In the genomic region with DNA sequence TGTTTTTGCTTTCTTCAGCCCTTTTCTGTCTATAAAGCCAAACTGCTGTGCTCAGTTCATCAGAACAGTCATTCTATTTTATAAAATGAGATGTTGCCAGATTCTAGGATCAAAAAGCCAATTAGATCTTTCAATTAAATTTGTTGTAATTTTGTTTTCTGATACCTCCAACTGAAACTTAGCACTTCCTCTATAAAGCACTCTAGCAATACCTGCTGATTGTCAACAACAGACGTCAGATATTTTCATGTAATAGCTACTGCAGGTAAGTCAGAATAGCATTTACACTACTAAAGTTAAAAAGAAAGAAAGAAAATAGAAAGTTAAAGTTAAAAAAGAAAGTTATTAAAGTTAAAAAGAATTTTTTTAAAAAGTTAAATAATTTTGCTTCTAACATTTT, we compare ENCODE assay signal across 18 cellular contexts. TPM values are rescaled to one million over a fixed set of nuclear protein-coding genes. Genes with fewer than 3 reads are reported as not detected.
DNase-seq lines count a peak whose midpoint lies in the region; ATAC-seq, FAIRE-seq and TF ChIP-seq lines count a peak whose summit lies in the region.
"Had no signal": no experiment of that assay in that cellular context is flagged by ENCODE, and none has a peak within 500 bp of the region (broad histone marks: within the 10 kb centered on the region; RNA-seq: fewer than 3 reads in every experiment).

No MANE protein-coding gene starts in this region.

- H3K9me3 Mint-ChIP-seq in IgD-negative memory B cell = peaks cover 5 to 16% (median 10%) of the 10 kb centered on the region in 3 donors

- CTCF ChIA-PET in H1 (lab: Charles Lee; ENCODE audit: partially characterized antibody) = interaction anchor here (0.9 to 2.7 kb wide), 7 partner anchors 13 to 80 kb away, joined by 3 to 13 read pairs (median 5); no protein-coding TSS in a partner anchor

- no peak overlapping the region for H4K91ac ChIP-seq in H1 (replicated peaks; ENCODE audit: insufficient read length, low read length)

- H4K8ac ChIP-seq in H1 (ENCODE audit: extremely low read depth, insufficient read depth, low read length) = no peak overlapping the region; the same call in 1 of the 2 replicates

- no peaks in the 10 kb centered on the region for H4K20me1 ChIP-seq in H1 (replicated peaks in 1 of 2; ENCODE audit: control insufficient read depth in 1 of 2, insufficient read depth in 2 of 2, low read length in 2 of 2)

- H3K56ac ChIP-seq in H1 (replicated peaks; ENCODE audit: insufficient read length, low read depth, low read length) = no peak overlapping the region

- H2AK5ac ChIP-seq in H1 (ENCODE audit: low read depth, low read length) = no peak overlapping the region

- H4K5ac ChIP-seq in H1 (ENCODE audit: insufficient read length, low read depth, low read length) = peak overlapping the region; percentile 83

- no peak for TF ChIP-seq RAD21 in H1 (IDR thresholded peaks at IDR 0.05 in 1 of 2, conservative IDR thresholded peaks at IDR 0.05 in 1 of 2; ENCODE audit: low read depth in 2 of 2, low read length in 2 of 2)

- H3K4me1 ChIP-seq in H1 (replicated peaks in 1 of 4; ENCODE audit: control insufficient read depth in 3 of 4, insufficient read depth in 4 of 4, low read length in 3 of 4) (peaks cover 5 to 35% (median 18%) of the 10 kb centered on the region in 4 experiments; a peak in 6 of 7 replicates), small intestine (ENCODE audit: control insufficient read depth in 2 of 2, insufficient read depth in 1 of 2, low read depth in 1 of 2, low read length in 1 of 2) (no peaks in the 10 kb centered on the region)

- H3K23me2 ChIP-seq in H1 (ENCODE audit: low read depth, low read length) = peaks cover 10% of the 10 kb centered on the region

- peaks cover 4% of the 10 kb centered on the region for H3K36me3 Mint-ChIP-seq in IgD-negative memory B cell
- H3K36me3 Mint-ChIP-seq: CD4-positive, CD25-positive, alpha-beta regulatory T cell had no signal

- no peak for TF ChIP-seq POLR2A in H1 (IDR thresholded peaks at IDR 0.05; ENCODE audit: control extremely low read depth in 1 of 2, low read depth in 2 of 2, low read length in 2 of 2)

- no peak overlapping the region; the same call in 1 of the 2 replicates for H3K18ac ChIP-seq in H1 (ENCODE audit: extremely low read depth, low read length)

- POLR2A ChIA-PET in H1 (lab: Charles Lee; ENCODE audit: partially characterized antibody) = interaction anchor here (0.7 to 2.0 kb wide), 13 partner anchors 7 to 74 kb away, joined by 3 to 13 read pairs (median 5); no protein-coding TSS in a partner anchor

- H3K36me3 ChIP-seq in H1 (ENCODE audit: control insufficient read depth in 2 of 4, insufficient read depth in 4 of 4, low read length in 3 of 4) (no peaks in the 10 kb centered on the region), small intestine (ENCODE audit: control insufficient read depth in 2 of 2, insufficient read depth in 2 of 2, low read length in 2 of 2) (no peaks in the 10 kb centered on the region)

- no peaks in the 10 kb centered on the region for H3K27me3 ChIP-seq in H1 (replicated peaks in 1 of 4; ENCODE audit: control insufficient read depth in 3 of 4, extremely low read depth in 1 of 4, insufficient read depth in 3 of 4, low read length in 3 of 4)
- H3K27me3 ChIP-seq in small intestine (ENCODE audit: control insufficient read depth in 2 of 2, insufficient read depth in 2 of 2, low read length in 2 of 2) = no peaks in the 10 kb centered on the region

- no peak overlapping the region for H2BK120ac ChIP-seq in H1 (replicated peaks; ENCODE audit: low read depth, low read length)

- H3K4me3 ChIP-seq in H1 (ENCODE audit: extremely low read depth in 1 of 4, insufficient read depth in 2 of 4, low read depth in 3 of 4, low read length in 4 of 4) (peak overlapping the region in 1 of 4 experiments; percentile 21; a peak in 1 of 8 replicates), small intestine (ENCODE audit: low read depth in 1 of 2, low read length in 2 of 2) (no peak overlapping the region)
- H3K4me3 ChIP-seq: GM23248 had no signal

- H3K4me3 Mint-ChIP-seq in IgD-negative memory B cell = peak overlapping the region; percentile 10 to 81 (median 66)
- H3K4me3 Mint-ChIP-seq: CD4-positive, CD25-positive, alpha-beta regulatory T cell; HFFc6 had no signal

- H3K4me2 ChIP-seq in H1 (ENCODE audit: insufficient read depth in 1 of 2, low read depth in 2 of 2, low read length in 2 of 2) = peak overlapping the region in 1 of 2 experiments; percentile 71; a peak in 3 of 4 replicates
- H3K4me2 ChIP-seq: SK-N-SH had no signal

- no peak overlapping the region for H2BK15ac ChIP-seq in H1 (ENCODE audit: low read length)

- no peaks in the 10 kb centered on the region for H3K27me3 Mint-ChIP-seq in IgD-negative memory B cell

- H3K9ac ChIP-seq in H1 (replicated peaks in 1 of 4; ENCODE audit: extremely low read depth in 1 of 4, low read depth in 3 of 4, low read length in 3 of 4) = no peak overlapping the region; a peak in 1 of 7 replicates
- H3K9ac ChIP-seq: GM23248, SK-N-SH had no signal

- no peak for ATAC-seq in GM21367 (IDR thresholded peaks at IDR 0.05; ENCODE audit: unreplicated experiment)
- no peak for ATAC-seq in left lobe of liver

- WGBS in H1 (ENCODE audit: extremely low coverage in 1 of 2, insufficient coverage in 1 of 2, insufficient read length in 1 of 2, insufficient replicate concordance in 2 of 2, low coverage in 1 of 2, low lambda C conversion rate in 2 of 2, missing lambda C conversion rate in 1 of 2), 2 experiments = 35% methylated on average over 1 of the region's 1 CpG; no CpG with 5 or more reads in 1 of the 2 experiments
- 54 to 70% (median 67%) methylated on average over 1 of the region's 1 CpG for WGBS in small intestine, 3 donors

- no peak overlapping the region for H3K23ac ChIP-seq in H1 (ENCODE audit: insufficient read length)

- no peak for TF ChIP-seq CTCF in H1 (IDR thresholded peaks at IDR 0.05; ENCODE audit: control extremely low read depth in 1 of 3, insufficient read depth in 1 of 3, low read depth in 1 of 3, low read length in 3 of 3)

- H3K27ac Mint-ChIP-seq in IgD-negative memory B cell = peak overlapping the region; percentile 89 to 93 (median 91)
- H3K27ac Mint-ChIP-seq: CD4-positive, CD25-positive, alpha-beta regulatory T cell; HFFc6 had no signal

- H3K9me3 ChIP-seq in H1 (ENCODE audit: insufficient read depth in 2 of 2, low read depth in 1 of 2, low read length in 1 of 2) (peaks cover 0 to 3% of the 10 kb centered on the region in 2 experiments; a peak in 2 of 4 replicates), small intestine (ENCODE audit: control insufficient read depth, low read depth) (no peaks in the 10 kb centered on the region)
- H3K9me3 ChIP-seq: SK-N-SH had no signal

- H3K4me1 Mint-ChIP-seq in IgD-negative memory B cell = peaks cover 55 to 67% (median 66%) of the 10 kb centered on the region in 3 donors

- H3K4ac ChIP-seq in H1 (replicated peaks; ENCODE audit: insufficient read length, low read depth, low read length) = no peak overlapping the region

- no peaks in the 10 kb centered on the region for H3K79me1 ChIP-seq in H1 (ENCODE audit: low read depth, low read length)

- H3K27ac ChIP-seq in H1 (ENCODE audit: low read depth, low read length) = no peak overlapping the region
- no peak overlapping the region for H3K27ac ChIP-seq in small intestine (ENCODE audit: low read depth in 1 of 2, low read length in 1 of 2)

- TF ChIP-seq EP300 in H1 (IDR thresholded peaks at IDR 0.05; ENCODE audit: borderline replicate concordance in 1 of 2, low read depth in 2 of 2, low read length in 2 of 2) = no peak

- H2AFZ ChIP-seq in H1 (ENCODE audit: low read length) = no peak overlapping the region
- H2AFZ ChIP-seq: GM23248 had no signal

- H2BK5ac ChIP-seq in H1 (ENCODE audit: low read depth, low read length) = no peak overlapping the region

- no peak overlapping the region for H3K14ac ChIP-seq in H1 (ENCODE audit: insufficient read length)

- H3K79me2 ChIP-seq in H1 (ENCODE audit: control insufficient read depth in 1 of 2, insufficient read depth in 2 of 2, low read length in 2 of 2) = peaks cover 40 to 95% of the 10 kb centered on the region in 2 experiments

- H2BK20ac ChIP-seq in H1 (ENCODE audit: low read length) = no peak overlapping the region

- H2BK12ac ChIP-seq in H1 (ENCODE audit: low read depth, low read length) = no peak overlapping the region; the same call in 1 of the 2 replicates

- DNase-seq in GM19239 (ENCODE audit: insufficient read length, low spot score) (no peak), H1 (ENCODE audit: low read depth in 1 of 2, low spot score in 2 of 2) (no peak), small intestine (no peak), left lobe of liver (ENCODE audit: low spot score) (no peak)
- no peak for DNase-seq in stimulated activated CD4-positive, alpha-beta T cell treated with anti-CD3 and anti-CD28 coated beads, Interleukin-4, amount 100 ng/mL, for 1 hour
- DNase-seq: CD4-positive, CD25-positive, alpha-beta regulatory T cell; DMS53; GM23248; HFFc6; Karpas-422; NCI-H1417; NCI-H1930; NCI-H2171; NCI-H82; Right ventricle myocardium superior; SK-N-SH had no signal

- FAIRE-seq in GM19239 (lab: Jason Lieb, UNC) (peak; percentile 47), H1 (lab: Jason Lieb, UNC) (no peak), small intestine (lab: Jason Lieb, UNC) (peak; percentile 19)

TF ChIP-seq in H1, 55 proteins besides CTCF, POLR2A, EP300 and RAD21 (continues in another document):
- TF ChIP-seq KDM4A (IDR thresholded peaks at IDR 0.05; ENCODE audit: low read depth, low read length, severe bottlenecking) = no peak
- TF ChIP-seq, protein P1, sequence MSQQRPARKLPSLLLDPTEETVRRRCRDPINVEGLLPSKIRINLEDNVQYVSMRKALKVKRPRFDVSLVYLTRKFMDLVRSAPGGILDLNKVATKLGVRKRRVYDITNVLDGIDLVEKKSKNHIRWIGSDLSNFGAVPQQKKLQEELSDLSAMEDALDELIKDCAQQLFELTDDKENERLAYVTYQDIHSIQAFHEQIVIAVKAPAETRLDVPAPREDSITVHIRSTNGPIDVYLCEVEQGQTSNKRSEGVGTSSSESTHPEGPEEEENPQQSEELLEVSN (IDR thresholded peaks at IDR 0.05) = no peak
- TF ChIP-seq CHD2 (IDR thresholded peaks at IDR 0.05; ENCODE audit: low read length) = no peak

RNA-seq across cellular contexts. Expression of a gene that starts 19.6 kb away (rescaled TPM):
- 80.3 TPM for polyA plus RNA-seq in IgD-negative memory B cell
- 220 and 234 TPM in 2 replicates for total RNA-seq in H1 (2021; fragmentation: NEBNext Ultra II Directional; extraction: Animal tissue kit (Norgen Biotek cat#: 25700))
- 48.5 and 72.3 TPM in 2 replicates for polyA plus RNA-seq in H1 (2011; rRNA removed)
- 100 TPM for polyA plus RNA-seq in H1 (2011; cell fraction: cytosol; rRNA removed)
- 27.8 TPM for polyA plus RNA-seq in H1 (2011; cell fraction: nucleus; rRNA removed)
- 94.8 to 171 TPM (median 113 TPM) in 4 replicates for polyA plus RNA-seq in H1 (2012, experiment 1 of 2)
- 51.6 TPM for polyA plus RNA-seq in H1 (2012, experiment 2 of 2)
- 142 TPM for polyA plus RNA-seq in H1 (2013, experiment 1 of 2)
- 146 TPM for polyA plus RNA-seq in H1 (2013, experiment 2 of 2)
- 46.3 and 83.7 TPM in 2 replicates for polyA minus RNA-seq in H1 (2011; rRNA and poly(A)+ RNA removed)
- polyA minus RNA-seq in H1 (2011; cell fraction: cytosol; rRNA and poly(A)+ RNA removed) = 105 TPM
- 85.4 TPM for polyA minus RNA-seq in H1 (2011; cell fraction: nucleus; rRNA and poly(A)+ RNA removed)
- 10 to 100 TPM; 16.1 to 39.8 (median 32.7) TPM for polyA plus RNA-seq in small intestine
- 24.1 TPM for total RNA-seq in left lobe of liver
